In the genomic region with DNA sequence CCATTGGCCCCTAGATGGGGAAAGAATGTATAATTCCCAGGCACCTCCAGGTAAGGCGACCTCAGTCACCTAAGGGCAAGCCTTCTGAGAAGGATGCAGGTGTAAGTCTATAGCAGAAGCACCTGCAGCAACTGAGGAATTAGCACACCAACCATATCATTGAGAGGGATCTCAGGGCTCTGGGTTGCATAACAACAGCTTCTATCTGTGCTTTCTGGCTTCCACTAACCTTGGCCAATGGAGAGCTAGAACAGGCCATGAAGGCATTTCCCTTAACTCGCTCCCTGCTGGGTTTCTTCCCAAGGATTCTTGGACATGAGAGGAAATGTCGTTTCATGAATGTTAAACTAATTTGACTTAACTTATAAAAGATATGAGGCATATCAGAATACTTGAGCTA, we compare ENCODE assay signal across 24 cellular contexts.
A peak's percentile ranks its signal among the peaks of the same experiment; 100 is the strongest.
DNase-seq lines count a peak whose midpoint lies in the region; ATAC-seq and TF ChIP-seq lines count a peak whose summit lies in the region.
"Had no signal": no experiment of that assay in that cellular context is flagged by ENCODE, and none has a peak within 500 bp of the region (broad histone marks: within the 10 kb centered on the region; RNA-seq: fewer than 3 reads in every experiment).

No MANE protein-coding gene starts in this region.

- H3K4me1 ChIP-seq in cardiac muscle cell (ENCODE audit: low read depth) (peaks cover 13% of the 10 kb centered on the region), gastroesophageal sphincter (peaks cover 6 to 40% (median 7%) of the 10 kb centered on the region in 3 donors), mesendoderm (ENCODE audit: control insufficient read depth, low read depth, low read length) (no peaks in the 10 kb centered on the region)

- H2AK5ac ChIP-seq in mesendoderm (ENCODE audit: low read length), result no peak overlapping the region

- no peak overlapping the region for H4K5ac ChIP-seq in mesendoderm (ENCODE audit: low read length)

- no peaks in the 10 kb centered on the region for H3K27me3 ChIP-seq in cardiac muscle cell
- no peaks in the 10 kb centered on the region for H3K27me3 ChIP-seq in gastroesophageal sphincter
- no peaks in the 10 kb centered on the region for H3K27me3 ChIP-seq in mesendoderm (ENCODE audit: insufficient read depth, low read length, poor library complexity)

- no peak overlapping the region for H2BK5ac ChIP-seq in mesendoderm (ENCODE audit: low read length)

- H3K79me1 ChIP-seq in mesendoderm (ENCODE audit: low read length), result no peaks in the 10 kb centered on the region

- intact Hi-C loops in Right ventricle myocardium superior (cut with DNase I), result no loop called here

- H3K4ac ChIP-seq in mesendoderm (ENCODE audit: low read depth, low read length), result no peak overlapping the region

- no peak overlapping the region for H4K8ac ChIP-seq in mesendoderm (ENCODE audit: low read depth, low read length)

- H3K9ac ChIP-seq in mesendoderm (ENCODE audit: low read length), result no peak overlapping the region

- no peaks in the 10 kb centered on the region for H3K79me2 ChIP-seq in mesendoderm (ENCODE audit: control insufficient read depth, insufficient read depth, low read length)

- DNase-seq in cardiac muscle cell (ENCODE audit: low read depth in 1 of 2, low spot score in 1 of 2) (no peak), Right ventricle myocardium superior (no peak), mesendoderm (peak; percentile 68), progenitor cell of endocrine pancreas (ENCODE audit: low spot score, unreplicated experiment) (no peak), NCI-H1048 (lab: John Stamatoyannopoulos, UW) (no peak), NCI-H2171 (lab: John Stamatoyannopoulos, UW) (no peak)
- DNase-seq: AML-193; C1 segment of cervical spinal cord; CD8-positive, alpha-beta T cell; DMS153; GF-D8; GOT3; Kasumi-1; NCI-H1436; NCI-H187 treated with DMSO at 0.1 percent for 48 hours; NCI-H226; NCI-H524; NCI-H774; NK-92 treated with Interleukin-12 subunit alpha and Interleukin-12 subunit beta, amount 100 ng/mL, for 24 hours had no signal

- H3K36me3 Mint-ChIP-seq in progenitor cell of endocrine pancreas (ENCODE audit: insufficient read depth), result no peaks in the 10 kb centered on the region
- H3K36me3 Mint-ChIP-seq: CD8-positive, alpha-beta T cell had no signal

- no peak for TF ChIP-seq POLR2A in gastroesophageal sphincter (IDR thresholded peaks at IDR 0.05)

- H3K36me3 ChIP-seq in cardiac muscle cell, result no peaks in the 10 kb centered on the region
- no peaks in the 10 kb centered on the region for H3K36me3 ChIP-seq in gastroesophageal sphincter
- no peaks in the 10 kb centered on the region for H3K36me3 ChIP-seq in mesendoderm (ENCODE audit: control insufficient read depth, insufficient read depth, low read length)

- H2BK15ac ChIP-seq in mesendoderm (replicated peaks; ENCODE audit: low read depth), result no peak overlapping the region

- no peak overlapping the region for H3K56ac ChIP-seq in mesendoderm (ENCODE audit: low read length)

- no peak overlapping the region for H3K23ac ChIP-seq in mesendoderm (ENCODE audit: low read length)

- ATAC-seq in Right ventricle myocardium superior (ENCODE audit: poor library complexity), result no peak
- ATAC-seq in gastroesophageal sphincter, result no peak
- ATAC-seq in HG02571 (IDR thresholded peaks at IDR 0.05; ENCODE audit: unreplicated experiment), result no peak
- ATAC-seq: CD8-positive, alpha-beta T cell; Panc1; SK-N-SH treated with all-trans-retinoic acid at 6 μM for 48 hours had no signal

- no peak overlapping the region for H3K4me2 ChIP-seq in mesendoderm (ENCODE audit: low read length)

- H3K27ac ChIP-seq in cardiac muscle cell, result peak overlapping the region; percentile 68
- H3K27ac ChIP-seq in gastroesophageal sphincter, result peak overlapping the region; percentile 55 to 72 (median 64)
- H3K27ac ChIP-seq in mesendoderm (ENCODE audit: low read depth, low read length), result no peak overlapping the region
- H3K27ac ChIP-seq: 22Rv1 had no signal

- H3K4me1 Mint-ChIP-seq in progenitor cell of endocrine pancreas (ENCODE audit: low read depth), result no peaks in the 10 kb centered on the region

- no peak overlapping the region for H3K4me3 Mint-ChIP-seq in progenitor cell of endocrine pancreas (ENCODE audit: low read depth)
- H3K4me3 Mint-ChIP-seq: CD8-positive, alpha-beta T cell had no signal

- TF ChIP-seq CTCF in cardiac muscle cell (IDR thresholded peaks at IDR 0.05; ENCODE audit: low read depth, low read length) (no peak), gastroesophageal sphincter (IDR thresholded peaks at IDR 0.05) (no peak), progenitor cell of endocrine pancreas (IDR thresholded peaks at IDR 0.05; ENCODE audit: unreplicated experiment) (no peak)

- H3K27ac Mint-ChIP-seq in progenitor cell of endocrine pancreas, result no peak overlapping the region
- H3K27ac Mint-ChIP-seq: CD8-positive, alpha-beta T cell had no signal

- no peak overlapping the region for H2BK120ac ChIP-seq in mesendoderm (ENCODE audit: low read depth, low read length)

- TF ChIP-seq EP300 in gastroesophageal sphincter (IDR thresholded peaks at IDR 0.05), result no peak

- no peak overlapping the region for H3K18ac ChIP-seq in mesendoderm (ENCODE audit: low read length)

- H3K27me3 Mint-ChIP-seq in progenitor cell of endocrine pancreas, result no peaks in the 10 kb centered on the region

- H3K9me3 ChIP-seq in cardiac muscle cell (ENCODE audit: low read depth), result no peaks in the 10 kb centered on the region
- H3K9me3 ChIP-seq in gastroesophageal sphincter, result no peaks in the 10 kb centered on the region

- no peaks in the 10 kb centered on the region for H3K9me3 Mint-ChIP-seq in progenitor cell of endocrine pancreas (ENCODE audit: low read depth)

- WGBS in gastroesophageal sphincter (ENCODE audit: low coverage in 1 of 2), 2 donors, result 83 to 92% methylated on average over 2 to 3 of the region's 3 CpGs
- WGBS in mesendoderm (ENCODE audit: extremely low coverage, insufficient coverage, low lambda C conversion rate), result no CpG with 5 or more reads among the region's 3 CpGs

- H3K4me3 ChIP-seq in cardiac muscle cell (no peak overlapping the region), gastroesophageal sphincter (no peak overlapping the region), mesendoderm (ENCODE audit: low read length) (no peak overlapping the region)
